Comparison of ENCODE assay signal across 4 cellular contexts in genomic region chrX:1788300-1788911, GRCh38.
"Had no signal": no experiment of that assay in that cellular context is flagged by ENCODE, and none has a peak within 500 bp of the region (broad histone marks: within the 10 kb centered on the region; RNA-seq: fewer than 3 reads in every experiment).

No MANE protein-coding gene starts in this region.

- DNase-seq: H9, HCEC 1CT, IMR-90 had no signal

- H2AFZ ChIP-seq: GM23338 had no signal

- H3K4me3 Mint-ChIP-seq: GM23338, H9 had no signal

- H3K4me1 Mint-ChIP-seq: GM23338, H9 had no signal

- H3K4me3 ChIP-seq: GM23338 had no signal

- ATAC-seq: GM23338 had no signal

- H3K4me2 ChIP-seq: GM23338 had no signal

- H3K27ac Mint-ChIP-seq: GM23338, H9 had no signal
